In the genomic region with DNA sequence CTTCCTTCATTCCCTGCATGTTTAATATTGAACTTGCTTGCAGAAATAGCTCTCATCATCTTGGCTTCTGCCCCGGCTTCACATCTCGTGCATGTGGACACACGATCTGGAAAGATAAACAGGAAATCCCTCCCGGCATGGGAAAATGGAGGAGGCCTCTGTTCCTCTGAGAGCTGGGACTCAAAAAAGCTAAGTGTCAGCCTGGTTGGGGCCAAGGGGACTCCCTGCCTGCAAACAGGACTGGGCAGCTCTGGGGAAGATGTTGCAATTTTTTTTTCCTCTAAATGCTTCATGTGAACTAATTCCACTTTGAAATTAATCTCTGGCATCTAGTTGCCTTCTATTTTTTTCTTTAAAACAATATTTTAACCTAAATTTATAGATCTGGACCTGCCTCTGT, we compare ENCODE assay signal across 1 cellular context.
A peak's percentile ranks its signal among the peaks of the same experiment; 100 is the strongest.
TF ChIP-seq lines count a peak whose summit lies in the region.

No MANE protein-coding gene starts in this region.

TF ChIP-seq in HEK293, 187 proteins besides CTCF, POLR2A, EP300 and RAD21 (continued from another document):
- TF ChIP-seq, protein P1, sequence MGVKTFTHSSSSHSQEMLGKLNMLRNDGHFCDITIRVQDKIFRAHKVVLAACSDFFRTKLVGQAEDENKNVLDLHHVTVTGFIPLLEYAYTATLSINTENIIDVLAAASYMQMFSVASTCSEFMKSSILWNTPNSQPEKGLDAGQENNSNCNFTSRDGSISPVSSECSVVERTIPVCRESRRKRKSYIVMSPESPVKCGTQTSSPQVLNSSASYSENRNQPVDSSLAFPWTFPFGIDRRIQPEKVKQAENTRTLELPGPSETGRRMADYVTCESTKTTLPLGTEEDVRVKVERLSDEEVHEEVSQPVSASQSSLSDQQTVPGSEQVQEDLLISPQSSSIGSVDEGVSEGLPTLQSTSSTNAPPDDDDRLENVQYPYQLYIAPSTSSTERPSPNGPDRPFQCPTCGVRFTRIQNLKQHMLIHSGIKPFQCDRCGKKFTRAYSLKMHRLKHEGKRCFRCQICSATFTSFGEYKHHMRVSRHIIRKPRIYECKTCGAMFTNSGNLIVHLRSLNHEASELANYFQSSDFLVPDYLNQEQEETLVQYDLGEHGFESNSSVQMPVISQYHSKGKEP (tag by site-specific recombination; IDR thresholded peaks at IDR 0.05), result peak; percentile 86
- peak; percentile 56; the same call in 1 of the 2 replicates for TF ChIP-seq KLF17 (tag by site-specific recombination; IDR thresholded peaks at IDR 0.05)
- no peak for TF ChIP-seq ZNF24 (tag by site-specific recombination; IDR thresholded peaks at IDR 0.05)
- TF ChIP-seq WT1 (tag by site-specific recombination; IDR thresholded peaks at IDR 0.05), result peak; percentile 50; the same call in 1 of the 2 replicates
- peak; percentile 63 for TF ChIP-seq ZEB2 (tag by site-specific recombination; IDR thresholded peaks at IDR 0.05)
- peak; percentile 81 for TF ChIP-seq ZFP69B (tag by site-specific recombination; IDR thresholded peaks at IDR 0.05)
- TF ChIP-seq ZNF660 (tag by site-specific recombination; IDR thresholded peaks at IDR 0.05), result peak; percentile 43
- peak; percentile 83 for TF ChIP-seq ZNF561 (tag by site-specific recombination; IDR thresholded peaks at IDR 0.05; ENCODE audit: borderline replicate concordance)
- TF ChIP-seq ZNF26 (tag by site-specific recombination; IDR thresholded peaks at IDR 0.05), result no peak
- TF ChIP-seq IKZF3 (tag by site-specific recombination; IDR thresholded peaks at IDR 0.05), result peak; percentile 86
- TF ChIP-seq ZBTB20 (tag by site-specific recombination; IDR thresholded peaks at IDR 0.05), result no peak
- peak; percentile 56; the same call in 1 of the 2 replicates for TF ChIP-seq GLIS1 (tag by site-specific recombination; IDR thresholded peaks at IDR 0.05)
- TF ChIP-seq, protein P2, sequence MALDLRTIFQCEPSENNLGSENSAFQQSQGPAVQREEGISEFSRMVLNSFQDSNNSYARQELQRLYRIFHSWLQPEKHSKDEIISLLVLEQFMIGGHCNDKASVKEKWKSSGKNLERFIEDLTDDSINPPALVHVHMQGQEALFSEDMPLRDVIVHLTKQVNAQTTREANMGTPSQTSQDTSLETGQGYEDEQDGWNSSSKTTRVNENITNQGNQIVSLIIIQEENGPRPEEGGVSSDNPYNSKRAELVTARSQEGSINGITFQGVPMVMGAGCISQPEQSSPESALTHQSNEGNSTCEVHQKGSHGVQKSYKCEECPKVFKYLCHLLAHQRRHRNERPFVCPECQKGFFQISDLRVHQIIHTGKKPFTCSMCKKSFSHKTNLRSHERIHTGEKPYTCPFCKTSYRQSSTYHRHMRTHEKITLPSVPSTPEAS (tag by site-specific recombination; IDR thresholded peaks at IDR 0.05), result no peak; the same call in 1 of the 2 replicates
- TF ChIP-seq SP7 (tag by site-specific recombination; IDR thresholded peaks at IDR 0.05), result peak; percentile 41; the same call in 1 of the 2 replicates
- TF ChIP-seq, protein P3, sequence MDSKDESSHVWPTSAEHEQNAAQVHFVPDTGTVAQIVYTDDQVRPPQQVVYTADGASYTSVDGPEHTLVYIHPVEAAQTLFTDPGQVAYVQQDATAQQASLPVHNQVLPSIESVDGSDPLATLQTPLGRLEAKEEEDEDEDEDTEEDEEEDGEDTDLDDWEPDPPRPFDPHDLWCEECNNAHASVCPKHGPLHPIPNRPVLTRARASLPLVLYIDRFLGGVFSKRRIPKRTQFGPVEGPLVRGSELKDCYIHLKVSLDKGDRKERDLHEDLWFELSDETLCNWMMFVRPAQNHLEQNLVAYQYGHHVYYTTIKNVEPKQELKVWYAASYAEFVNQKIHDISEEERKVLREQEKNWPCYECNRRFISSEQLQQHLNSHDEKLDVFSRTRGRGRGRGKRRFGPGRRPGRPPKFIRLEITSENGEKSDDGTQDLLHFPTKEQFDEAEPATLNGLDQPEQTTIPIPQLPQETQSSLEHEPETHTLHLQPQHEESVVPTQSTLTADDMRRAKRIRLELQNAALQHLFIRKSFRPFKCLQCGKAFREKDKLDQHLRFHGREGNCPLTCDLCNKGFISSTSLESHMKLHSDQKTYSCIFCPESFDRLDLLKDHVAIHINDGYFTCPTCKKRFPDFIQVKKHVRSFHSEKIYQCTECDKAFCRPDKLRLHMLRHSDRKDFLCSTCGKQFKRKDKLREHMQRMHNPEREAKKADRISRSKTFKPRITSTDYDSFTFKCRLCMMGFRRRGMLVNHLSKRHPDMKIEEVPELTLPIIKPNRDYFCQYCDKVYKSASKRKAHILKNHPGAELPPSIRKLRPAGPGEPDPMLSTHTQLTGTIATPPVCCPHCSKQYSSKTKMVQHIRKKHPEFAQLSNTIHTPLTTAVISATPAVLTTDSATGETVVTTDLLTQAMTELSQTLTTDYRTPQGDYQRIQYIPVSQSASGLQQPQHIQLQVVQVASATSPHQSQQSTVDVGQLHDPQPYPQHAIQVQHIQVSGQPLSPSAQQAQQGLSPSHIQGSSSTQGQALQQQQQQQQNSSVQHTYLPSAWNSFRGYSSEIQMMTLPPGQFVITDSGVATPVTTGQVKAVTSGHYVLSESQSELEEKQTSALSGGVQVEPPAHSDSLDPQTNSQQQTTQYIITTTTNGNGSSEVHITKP (tag by site-specific recombination; IDR thresholded peaks at IDR 0.05), result peak; percentile 86
- TF ChIP-seq ZNF362 (tag by site-specific recombination; IDR thresholded peaks at IDR 0.05), result 0 out of 2 replicates have a peak, but pooled peaks have one; percentile 22
- peak; percentile 42; the same call in 1 of the 2 replicates for TF ChIP-seq ZXDB (tag by site-specific recombination; IDR thresholded peaks at IDR 0.05)
- TF ChIP-seq ZNF600 (tag by site-specific recombination; IDR thresholded peaks at IDR 0.05), result 0 out of 2 replicates have a peak, but pooled peaks have one; percentile 12
- TF ChIP-seq, protein P4, sequence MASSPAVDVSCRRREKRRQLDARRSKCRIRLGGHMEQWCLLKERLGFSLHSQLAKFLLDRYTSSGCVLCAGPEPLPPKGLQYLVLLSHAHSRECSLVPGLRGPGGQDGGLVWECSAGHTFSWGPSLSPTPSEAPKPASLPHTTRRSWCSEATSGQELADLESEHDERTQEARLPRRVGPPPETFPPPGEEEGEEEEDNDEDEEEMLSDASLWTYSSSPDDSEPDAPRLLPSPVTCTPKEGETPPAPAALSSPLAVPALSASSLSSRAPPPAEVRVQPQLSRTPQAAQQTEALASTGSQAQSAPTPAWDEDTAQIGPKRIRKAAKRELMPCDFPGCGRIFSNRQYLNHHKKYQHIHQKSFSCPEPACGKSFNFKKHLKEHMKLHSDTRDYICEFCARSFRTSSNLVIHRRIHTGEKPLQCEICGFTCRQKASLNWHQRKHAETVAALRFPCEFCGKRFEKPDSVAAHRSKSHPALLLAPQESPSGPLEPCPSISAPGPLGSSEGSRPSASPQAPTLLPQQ (tag by site-specific recombination; IDR thresholded peaks at IDR 0.05), result 0 out of 2 replicates have a peak, but pooled peaks have one; percentile 52
- TF ChIP-seq PRDM6 (tag by site-specific recombination; IDR thresholded peaks at IDR 0.05), result peak; percentile 67
- TF ChIP-seq OSR2 (tag by site-specific recombination; IDR thresholded peaks at IDR 0.05), result peak; percentile 50; the same call in 1 of the 2 replicates
- peak; percentile 40 for TF ChIP-seq SP2 (tag by site-specific recombination; IDR thresholded peaks at IDR 0.05)
- TF ChIP-seq ZNF629 (tag by site-specific recombination; IDR thresholded peaks at IDR 0.05), result peak; percentile 41; the same call in 1 of the 2 replicates
- peak; percentile 45; the same call in 1 of the 2 replicates for TF ChIP-seq MZF1 (tag by site-specific recombination; IDR thresholded peaks at IDR 0.05; ENCODE audit: borderline replicate concordance)
- TF ChIP-seq, protein P5, sequence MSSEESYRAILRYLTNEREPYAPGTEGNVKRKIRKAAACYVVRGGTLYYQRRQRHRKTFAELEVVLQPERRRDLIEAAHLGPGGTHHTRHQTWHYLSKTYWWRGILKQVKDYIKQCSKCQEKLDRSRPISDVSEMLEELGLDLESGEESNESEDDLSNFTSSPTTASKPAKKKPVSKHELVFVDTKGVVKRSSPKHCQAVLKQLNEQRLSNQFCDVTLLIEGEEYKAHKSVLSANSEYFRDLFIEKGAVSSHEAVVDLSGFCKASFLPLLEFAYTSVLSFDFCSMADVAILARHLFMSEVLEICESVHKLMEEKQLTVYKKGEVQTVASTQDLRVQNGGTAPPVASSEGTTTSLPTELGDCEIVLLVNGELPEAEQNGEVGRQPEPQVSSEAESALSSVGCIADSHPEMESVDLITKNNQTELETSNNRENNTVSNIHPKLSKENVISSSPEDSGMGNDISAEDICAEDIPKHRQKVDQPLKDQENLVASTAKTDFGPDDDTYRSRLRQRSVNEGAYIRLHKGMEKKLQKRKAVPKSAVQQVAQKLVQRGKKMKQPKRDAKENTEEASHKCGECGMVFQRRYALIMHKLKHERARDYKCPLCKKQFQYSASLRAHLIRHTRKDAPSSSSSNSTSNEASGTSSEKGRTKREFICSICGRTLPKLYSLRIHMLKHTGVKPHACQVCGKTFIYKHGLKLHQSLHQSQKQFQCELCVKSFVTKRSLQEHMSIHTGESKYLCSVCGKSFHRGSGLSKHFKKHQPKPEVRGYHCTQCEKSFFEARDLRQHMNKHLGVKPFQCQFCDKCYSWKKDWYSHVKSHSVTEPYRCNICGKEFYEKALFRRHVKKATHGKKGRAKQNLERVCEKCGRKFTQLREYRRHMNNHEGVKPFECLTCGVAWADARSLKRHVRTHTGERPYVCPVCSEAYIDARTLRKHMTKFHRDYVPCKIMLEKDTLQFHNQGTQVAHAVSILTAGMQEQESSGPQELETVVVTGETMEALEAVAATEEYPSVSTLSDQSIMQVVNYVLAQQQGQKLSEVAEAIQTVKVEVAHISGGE (tag by site-specific recombination; conservative IDR thresholded peaks at IDR 0.05; ENCODE audit: low read depth), result 0 out of 2 replicates have a peak, but pooled peaks have one; percentile 20
